Comparison of ENCODE assay signal across 12 cellular contexts in genomic region chr12:116318738-116319050, GRCh38. TPM values are rescaled to one million over a fixed set of nuclear protein-coding genes. Genes with fewer than 3 reads are reported as not detected.
A peak's percentile ranks its signal among the peaks of the same experiment; 100 is the strongest.
DNase-seq lines count a peak whose midpoint lies in the region; ATAC-seq and TF ChIP-seq lines count a peak whose summit lies in the region.
"Had no signal": no experiment of that assay in that cellular context is flagged by ENCODE, and none has a peak within 500 bp of the region (broad histone marks: within the 10 kb centered on the region; RNA-seq: fewer than 3 reads in every experiment).

No MANE protein-coding gene starts in this region.

- ATAC-seq in GM23338 = no peak
- peak in 1 of 2 donors; percentile 21 for ATAC-seq in gastrocnemius medialis
- no peak for ATAC-seq in HG02852 (IDR thresholded peaks at IDR 0.05; ENCODE audit: unreplicated experiment)
- ATAC-seq in HG03439 (IDR thresholded peaks at IDR 0.05; ENCODE audit: unreplicated experiment) = no peak

- DNase-seq in GM23338 (ENCODE audit: low spot score) (no peak), RWPE1 (ENCODE audit: low spot score) (peak; percentile 38), fibroblast of gingiva (ENCODE audit: low read depth) (peak; percentile 30), gastrocnemius medialis (peak in 1 of 2 donors; percentile 32), COR-L47 (lab: John Stamatoyannopoulos, UW) (no peak), posterior cingulate gyrus (no peak)
- DNase-seq: activated CD8-positive, alpha-beta memory T cell treated with anti-CD3 and anti-CD28 coated beads, Interleukin-2, amount 50 U/mL, for 4 hours; anterior cingulate cortex; GDM1; stimulated activated CD4-positive, alpha-beta T cell treated with anti-CD3 and anti-CD28 coated beads, Interleukin-2, amount 100 ng/mL, for 24 hours had no signal

- H3K4me3 Mint-ChIP-seq in GM23338 = no peak overlapping the region

- TF ChIP-seq CTCF in GM23338 (conservative IDR thresholded peaks at IDR 0.05; ENCODE audit: low read depth in 2 of 2) = no peak
- TF ChIP-seq CTCF in RWPE1 (conservative IDR thresholded peaks at IDR 0.05; ENCODE audit: low read depth) = no peak
- no peak for TF ChIP-seq CTCF in gastrocnemius medialis (IDR thresholded peaks at IDR 0.05 in 4 of 5, conservative IDR thresholded peaks at IDR 0.05 in 1 of 5)

- H3K4me1 ChIP-seq in GM23338 (ENCODE audit: insufficient read depth) (no peaks in the 10 kb centered on the region), gastrocnemius medialis (peaks cover 28 to 32% of the 10 kb centered on the region in 2 donors)

- H3K4me1 Mint-ChIP-seq in GM23338 = peaks cover 6% of the 10 kb centered on the region

- no peaks in the 10 kb centered on the region for H3K36me3 Mint-ChIP-seq in GM23338 (ENCODE audit: low read depth)

- no peaks in the 10 kb centered on the region for H3K27me3 ChIP-seq in GM23338 (ENCODE audit: insufficient read depth)
- H3K27me3 ChIP-seq in gastrocnemius medialis = no peaks in the 10 kb centered on the region

- H3K9me2 ChIP-seq in GM23338 (ENCODE audit: insufficient read depth) = no peaks in the 10 kb centered on the region; the same call in 1 of the 2 replicates

- POLR2A ChIA-PET in RWPE1 (lab: Yijun Ruan, JAX; ENCODE audit: low non-redundant PET) = no interaction called here

- no peaks in the 10 kb centered on the region for H3K9me3 ChIP-seq in gastrocnemius medialis

- TF ChIP-seq POLR2A in gastrocnemius medialis (IDR thresholded peaks at IDR 0.05) = no peak

- no peaks in the 10 kb centered on the region; the same call in 2 of the 3 replicates for H3K9me3 Mint-ChIP-seq in GM23338

- H3K4me3 ChIP-seq in GM23338 = no peak overlapping the region
- H3K4me3 ChIP-seq in gastrocnemius medialis = peak overlapping the region; percentile 30 to 44 (median 34)

- no peak overlapping the region for H3K4me2 ChIP-seq in GM23338

- H3K36me3 ChIP-seq in GM23338 (ENCODE audit: insufficient read depth) (no peaks in the 10 kb centered on the region), gastrocnemius medialis (no peaks in the 10 kb centered on the region)

- H3K27ac ChIP-seq in GM23338 (ENCODE audit: low read depth) (no peak overlapping the region), RWPE1 (peak overlapping the region; percentile 96), gastrocnemius medialis (peak overlapping the region; percentile 78 to 92 (median 84))

- in situ Hi-C loops in gastrocnemius medialis (cut with MboI; ENCODE audit: low sequenced_read_pairs in 4 of 4) = no loop called here

- H3K79me2 ChIP-seq in GM23338 (replicated peaks; ENCODE audit: insufficient read depth) = no peaks in the 10 kb centered on the region

- H3K27me3 Mint-ChIP-seq in GM23338 (ENCODE audit: insufficient read depth, low read depth, poor library complexity) = peaks cover 4% of the 10 kb centered on the region

- CTCF ChIA-PET in RWPE1 (lab: Yijun Ruan, JAX) = interaction anchor here (0.6 kb wide), 1 partner anchor 511 kb away, joined by 3 read pairs; no protein-coding TSS in a partner anchor

- intact Hi-C loops in gastrocnemius medialis (cut with DNase I; ENCODE audit: low total_unique reads) = loop anchor here (1.0 to 5.0 kb wide), 3 partner anchors 41 to 219 kb away; partner anchors contain the start of gene MED13L
- intact Hi-C loops in posterior cingulate gyrus (cut with DNase I) = no loop called here

- no peak overlapping the region for H3K27ac Mint-ChIP-seq in GM23338

- H4K20me1 ChIP-seq in GM23338 (replicated peaks; ENCODE audit: insufficient read depth) = no peaks in the 10 kb centered on the region

- H2AFZ ChIP-seq in GM23338 = peak overlapping the region; percentile 80; the same call in 1 of the 2 replicates

- H3F3A ChIP-seq in GM23338 (replicated peaks; ENCODE audit: low read depth) = no peaks in the 10 kb centered on the region

TF ChIP-seq in GM23338, 12 proteins besides CTCF, POLR2A, EP300 and RAD21 (continues in another document):
- TF ChIP-seq ZNF462 (CRISPR knock-in tag; IDR thresholded peaks at IDR 0.05) (no peak), JUNB (IDR thresholded peaks at IDR 0.05; ENCODE audit: unreplicated experiment) (no peak), ZNF331 (CRISPR knock-in tag; IDR thresholded peaks at IDR 0.05; ENCODE audit: low read depth) (no peak), POLR2AphosphoS5 (IDR thresholded peaks at IDR 0.05; ENCODE audit: low read depth) (no peak), ETS1 (IDR thresholded peaks at IDR 0.05) (no peak), EZH2phosphoT487 (IDR thresholded peaks at IDR 0.05; ENCODE audit: unreplicated experiment) (no peak), EZH2 (IDR thresholded peaks at IDR 0.05; ENCODE audit: low read depth, unreplicated experiment) (no peak), CREB1 (CRISPR knock-in tag; IDR thresholded peaks at IDR 0.05; ENCODE audit: low read depth) (no peak), STAT1 (IDR thresholded peaks at IDR 0.05; ENCODE audit: unreplicated experiment) (no peak), NANOG (IDR thresholded peaks at IDR 0.05; ENCODE audit: borderline replicate concordance) (no peak), ZNF114 (CRISPR knock-in tag; IDR thresholded peaks at IDR 0.05) (no peak)

RNA-seq across cellular contexts. Expression of gene MED13L, which starts 41.2 kb away (rescaled TPM):
- 73.6 and 90.7 TPM in 2 replicates for total RNA-seq in GM23338 (2014; rRNA removed; shearing (Covaris generic))
- polyA plus RNA-seq in GM23338 (2016; fragmentation: Nextera tagmentation; extraction: Ambion mirVana) = 18.7 and 20.9 TPM in 2 replicates
- 10 to 100 TPM; 59.5 to 92.6 (median 74.1) TPM for total RNA-seq in gastrocnemius medialis

Comparison
In these comparisons a context has a peak if more than half of its experiments do, and no peak if none do; other contexts are left out.
1. DNase-seq: peak in RWPE1 (single experiment) and fibroblast of gingiva (single experiment); none in GM23338 (single experiment), COR-L47 (single experiment) and posterior cingulate gyrus (0 of 10).